In the genomic region with DNA sequence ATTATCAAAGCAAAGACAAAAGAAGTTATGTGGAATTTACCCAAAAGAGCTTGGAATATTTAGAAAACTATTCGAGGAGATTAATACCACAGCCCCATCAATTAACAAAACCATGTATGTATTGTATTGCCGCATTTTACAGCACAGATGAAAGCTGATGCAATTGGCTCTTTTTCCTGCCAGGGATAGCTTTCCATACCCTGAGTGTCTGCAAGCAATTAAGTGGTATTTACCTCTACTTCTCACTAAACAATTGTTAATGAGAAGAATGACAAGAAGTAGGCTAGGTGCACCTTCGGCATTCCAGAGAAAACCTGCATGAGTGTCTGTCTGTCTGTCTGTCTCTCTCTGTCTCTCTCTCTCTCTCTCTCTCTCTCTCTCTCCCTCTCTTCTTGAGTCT, we compare ENCODE assay signal across 16 cellular contexts.
A peak's percentile ranks its signal among the peaks of the same experiment; 100 is the strongest.
DNase-seq lines count a peak whose midpoint lies in the region; ATAC-seq and TF ChIP-seq lines count a peak whose summit lies in the region.
"Had no signal": no experiment of that assay in that cellular context is flagged by ENCODE, and none has a peak within 500 bp of the region (broad histone marks: within the 10 kb centered on the region; RNA-seq: fewer than 3 reads in every experiment).

No MANE protein-coding gene starts in this region.

- peaks cover 0 to 3% of the 10 kb centered on the region in 2 experiments; a peak in 3 of 5 replicates for H3K9me3 Mint-ChIP-seq in H9
- H3K9me3 Mint-ChIP-seq in WTC11, result peaks cover 6% of the 10 kb centered on the region
- H3K9me3 Mint-ChIP-seq: HFFc6 had no signal

- H3K9me3 ChIP-seq in H9 (ENCODE audit: control insufficient read depth, low read depth, low read length), result no peaks in the 10 kb centered on the region
- peaks cover 2% of the 10 kb centered on the region for H3K9me3 ChIP-seq in trophoblast cell (ENCODE audit: insufficient read depth, low read depth, low read length)
- no peaks in the 10 kb centered on the region for H3K9me3 ChIP-seq in ascending aorta
- H3K9me3 ChIP-seq: BE2C had no signal

- H3K23ac ChIP-seq in H9 (ENCODE audit: insufficient read length, low read depth, low read length) (no peak overlapping the region), trophoblast cell (ENCODE audit: low read length) (no peak overlapping the region)

- POLR2A ChIA-PET in WTC11 (lab: Charles Lee), result no interaction called here

- H3K79me2 ChIP-seq in H9 (ENCODE audit: insufficient read depth, low read length) (no peaks in the 10 kb centered on the region), trophoblast cell (ENCODE audit: control insufficient read depth, insufficient read depth, low read length, poor library complexity) (no peaks in the 10 kb centered on the region)

- no peak overlapping the region for H2AK5ac ChIP-seq in H9 (ENCODE audit: insufficient read length, low read length)
- H2AK5ac ChIP-seq in trophoblast cell (ENCODE audit: low read length), result no peak overlapping the region

- no peaks in the 10 kb centered on the region for H3K79me1 ChIP-seq in H9 (ENCODE audit: insufficient read depth, low read depth, low read length, poor library complexity, severe bottlenecking)
- H3K79me1 ChIP-seq in trophoblast cell (ENCODE audit: low read length), result no peaks in the 10 kb centered on the region

- CTCF ChIA-PET in WTC11 (lab: Charles Lee), result interaction anchor here (0.6 kb wide), 2 partner anchors 10 to 267 kb away, joined by 3 read pairs; no protein-coding TSS in a partner anchor

- H2BK5ac ChIP-seq in H9 (ENCODE audit: insufficient read length, low read length), result no peak overlapping the region
- H2BK5ac ChIP-seq in trophoblast cell (ENCODE audit: low read depth, low read length, poor library complexity), result no peak overlapping the region

- H3K4me1 ChIP-seq in H9 (ENCODE audit: insufficient read depth, low read length) (no peaks in the 10 kb centered on the region; the same call in 1 of the 2 replicates), trophoblast cell (ENCODE audit: control insufficient read depth in 1 of 2, insufficient read depth in 2 of 2, low read length in 2 of 2) (no peaks in the 10 kb centered on the region), ascending aorta (no peaks in the 10 kb centered on the region)
- H3K4me1 ChIP-seq: BE2C had no signal

- H3T11ph ChIP-seq in H9 (ENCODE audit: low read length), result no peak overlapping the region

- H3K27ac ChIP-seq in H9 (ENCODE audit: insufficient read length, low read depth, low read length), result no peak overlapping the region
- no peak overlapping the region for H3K27ac ChIP-seq in trophoblast cell (ENCODE audit: low read depth, low read length)
- H3K27ac ChIP-seq in ascending aorta, result no peak overlapping the region
- H3K27ac ChIP-seq: C4-2B had no signal

- H3K27me3 Mint-ChIP-seq in H9 (ENCODE audit: low read depth), result no peaks in the 10 kb centered on the region
- H3K27me3 Mint-ChIP-seq in WTC11 (ENCODE audit: low read depth), result no peaks in the 10 kb centered on the region; the same call in 1 of the 2 replicates

- H2AFZ ChIP-seq in H9 (ENCODE audit: low read length) (no peak overlapping the region), trophoblast cell (ENCODE audit: insufficient read depth, low read length, poor library complexity) (no peak overlapping the region)

- H3K18ac ChIP-seq in H9 (ENCODE audit: insufficient read length, low read depth, low read length), result no peak overlapping the region
- no peak overlapping the region for H3K18ac ChIP-seq in trophoblast cell (ENCODE audit: low read length)

- no peaks in the 10 kb centered on the region for H4K20me1 ChIP-seq in H9 (ENCODE audit: control insufficient read depth, insufficient read depth, insufficient read length)

- H4K8ac ChIP-seq in H9 (replicated peaks; ENCODE audit: insufficient read length, low read depth, low read length) (no peak overlapping the region), trophoblast cell (ENCODE audit: low read depth, low read length) (no peak overlapping the region)

- H4K5ac ChIP-seq in H9 (ENCODE audit: insufficient read length, low read depth, low read length), result no peak overlapping the region

- H3K36me3 Mint-ChIP-seq in H9 (ENCODE audit: insufficient read depth in 1 of 3, low read depth in 3 of 3), result peaks cover 0 to 4% (median 0%) of the 10 kb centered on the region in 3 experiments; a peak in 2 of 7 replicates
- H3K36me3 Mint-ChIP-seq in WTC11, result peaks cover 3% of the 10 kb centered on the region; the same call in 1 of the 2 replicates

- H3K14ac ChIP-seq in H9 (ENCODE audit: insufficient read depth, low read length) (no peak overlapping the region), trophoblast cell (ENCODE audit: low read length) (no peak overlapping the region)

- H3K9ac ChIP-seq in H9 (ENCODE audit: extremely low read depth, insufficient read length, low read length), result no peak overlapping the region
- H3K9ac ChIP-seq in trophoblast cell (ENCODE audit: low read length), result no peak overlapping the region

- intact Hi-C loops in ascending aorta (cut with DNase I), result no loop called here

- no peak overlapping the region for H4K91ac ChIP-seq in H9 (ENCODE audit: insufficient read length, low read depth, low read length)
- no peak overlapping the region for H4K91ac ChIP-seq in trophoblast cell (ENCODE audit: low read depth, low read length)

- no peaks in the 10 kb centered on the region for H3K27me3 ChIP-seq in H9 (ENCODE audit: insufficient read depth, low read length)
- no peaks in the 10 kb centered on the region for H3K27me3 ChIP-seq in trophoblast cell (ENCODE audit: insufficient read depth, low read length)
- H3K27me3 ChIP-seq in ascending aorta, result no peaks in the 10 kb centered on the region
- H3K27me3 ChIP-seq: BE2C had no signal

- H4K12ac ChIP-seq in trophoblast cell (ENCODE audit: low read depth, low read length), result no peak overlapping the region

- DNase-seq in H9 (no peak), WTC11 (ENCODE audit: low spot score) (no peak), trophoblast cell (peak; percentile 9 to 77), C1 segment of cervical spinal cord (lab: John Stamatoyannopoulos, UW) (no peak), ascending aorta (ENCODE audit: low spot score in 2 of 2) (no peak), NCI-H1436 (lab: John Stamatoyannopoulos, UW) (no peak)
- DNase-seq: ACHN; BE2C; CD4-positive, alpha-beta T cell; DMS153; DMS79; HCEC 1CT; HFFc6; KG1 had no signal

- TF ChIP-seq CTCF in H9 (conservative IDR thresholded peaks at IDR 0.05) (no peak), WTC11 (IDR thresholded peaks at IDR 0.05) (no peak), ascending aorta (IDR thresholded peaks at IDR 0.05) (no peak)

- H2BK20ac ChIP-seq in H9 (ENCODE audit: low read depth, low read length, poor library complexity, severe bottlenecking), result no peak overlapping the region

- H3K4me3 ChIP-seq in trophoblast cell (ENCODE audit: low read depth, low read length) (no peak overlapping the region), ascending aorta (no peak overlapping the region)
- H3K4me3 ChIP-seq: GM12878 had no signal

- no peak overlapping the region for H3K56ac ChIP-seq in H9 (ENCODE audit: insufficient read length, low read depth, low read length)

- H3K4me1 Mint-ChIP-seq in H9, result peaks cover 10 to 14% of the 10 kb centered on the region in 2 experiments
- peaks cover 19% of the 10 kb centered on the region for H3K4me1 Mint-ChIP-seq in WTC11

- ATAC-seq in WTC11, result peak; percentile 75
- ATAC-seq: GM12878 had no signal

- H2BK12ac ChIP-seq in H9 (ENCODE audit: insufficient read length, low read depth, low read length) (no peak overlapping the region), trophoblast cell (ENCODE audit: low read length) (no peak overlapping the region)

- H3K4me2 ChIP-seq in H9 (ENCODE audit: insufficient read depth, insufficient read length, low read length), result no peak overlapping the region
- H3K4me2 ChIP-seq in trophoblast cell (ENCODE audit: low read length), result no peak overlapping the region

- H3K4ac ChIP-seq in H9 (ENCODE audit: low read depth, low read length), result no peak overlapping the region
- no peak overlapping the region for H3K4ac ChIP-seq in trophoblast cell (ENCODE audit: low read depth, low read length)

- WGBS in H9 (ENCODE audit: extremely low coverage, insufficient read length, low lambda C conversion rate), result no CpG with 5 or more reads among the region's 3 CpGs
- WGBS in trophoblast cell (ENCODE audit: extremely low coverage, insufficient coverage, insufficient read length), result no CpG with 5 or more reads among the region's 3 CpGs

- H3K36me3 ChIP-seq in trophoblast cell (ENCODE audit: control insufficient read depth in 1 of 2, insufficient read depth in 2 of 2, low read length in 2 of 2) (no peaks in the 10 kb centered on the region), ascending aorta (no peaks in the 10 kb centered on the region)
- H3K36me3 ChIP-seq: BE2C had no signal

- peak overlapping the region; percentile 15 to 65 (median 39); a peak in 5 of 7 replicates for H3K27ac Mint-ChIP-seq in H9
- H3K27ac Mint-ChIP-seq in WTC11, result peak overlapping the region; percentile 46
- H3K27ac Mint-ChIP-seq: CD4-positive, alpha-beta T cell; HFFc6 had no signal

- H2BK120ac ChIP-seq in H9 (ENCODE audit: low read depth, low read length, poor library complexity, severe bottlenecking), result no peak overlapping the region
- H2BK120ac ChIP-seq in trophoblast cell (ENCODE audit: insufficient read depth, low read length, poor library complexity), result no peak overlapping the region

- H3K4me3 Mint-ChIP-seq in H9 (no peak overlapping the region), WTC11 (no peak overlapping the region)
- H3K4me3 Mint-ChIP-seq: CD4-positive, alpha-beta T cell; HFFc6 had no signal

- no peaks in the 10 kb centered on the region for H3K23me2 ChIP-seq in H9 (ENCODE audit: insufficient read length, low read depth, low read length, poor library complexity, severe bottlenecking)

- H2BK15ac ChIP-seq in H9 (ENCODE audit: low read depth, low read length), result no peak overlapping the region

TF ChIP-seq in WTC11, 78 proteins besides CTCF, POLR2A, EP300 and RAD21:
- TF ChIP-seq OVOL2 (CRISPR knock-in tag; IDR thresholded peaks at IDR 0.05; ENCODE audit: borderline replicate concordance), result no peak
- TF ChIP-seq CREM (CRISPR knock-in tag; IDR thresholded peaks at IDR 0.05), result no peak
- TF ChIP-seq ATF1 (CRISPR knock-in tag; IDR thresholded peaks at IDR 0.05), result no peak
- no peak for TF ChIP-seq ZNF317 (CRISPR knock-in tag; IDR thresholded peaks at IDR 0.05; ENCODE audit: borderline replicate concordance, low read depth)

Comparison
In these comparisons a context has a peak if more than half of its experiments do, and no peak if none do; other contexts are left out.
1. DNase-seq: peak in trophoblast cell (2 of 2); none in H9 (single experiment), WTC11 (single experiment), C1 segment of cervical spinal cord (0 of 14), ascending aorta (0 of 2) and NCI-H1436 (single experiment).